33 cellular contexts compared by ENCODE assay signal in genomic region chr19:5894704-5895349, GRCh38. TPM values are rescaled to one million over a fixed set of nuclear protein-coding genes. Genes with fewer than 3 reads are reported as not detected.
DNase-seq lines count a peak whose midpoint lies in the region; ATAC-seq and TF ChIP-seq lines count a peak whose summit lies in the region.
"Had no signal": no experiment of that assay in that cellular context is flagged by ENCODE, and none has a peak within 500 bp of the region (broad histone marks: within the 10 kb centered on the region; RNA-seq: fewer than 3 reads in every experiment).

No MANE protein-coding gene starts in this region.

- H3K79me2 ChIP-seq in mammary epithelial cell (ENCODE audit: insufficient read depth, low read length) = peaks cover 27% of the 10 kb centered on the region
- H3K79me2 ChIP-seq in smooth muscle cell (ENCODE audit: low read depth) = peaks cover 11% of the 10 kb centered on the region

- ATAC-seq in heart right ventricle = peak in 5 of 8 donors; percentile 1 to 28 (median 13)
- ATAC-seq: activated CD4-positive, alpha-beta T cell treated with anti-CD3 and anti-CD28 coated beads for 36 hours; activated CD8-positive, alpha-beta T cell treated with anti-CD3 and anti-CD28 coated beads, Interleukin-2, amount 10 ng/mL, durations not matched to agents 7 days and 5 days; body of pancreas; stimulated activated naive CD8-positive, alpha-beta T cell treated with anti-CD3 and anti-CD28 coated beads, Interleukin-15, Interleukin-2, amounts not matched to agents 100 U/mL and 50 U/mL, for 24 hours had no signal

- BruUV-seq in mammary epithelial cell (replicated peaks; lab: Mats Ljungman, UMichigan) = no TSS peak

- peaks cover 4% of the 10 kb centered on the region for H4K20me1 ChIP-seq in mammary epithelial cell (ENCODE audit: insufficient read depth, low read length)
- peaks cover 57% of the 10 kb centered on the region for H4K20me1 ChIP-seq in smooth muscle cell (ENCODE audit: low read depth)

- TF ChIP-seq CTCF in breast epithelium (IDR thresholded peaks at IDR 0.05) (no peak), mammary epithelial cell (conservative IDR thresholded peaks at IDR 0.05 in 1 of 2, IDR thresholded peaks at IDR 0.05 in 1 of 2; ENCODE audit: extremely low read depth in 1 of 2, insufficient read depth in 1 of 2, low read depth in 1 of 2, low read length in 2 of 2) (no peak), heart right ventricle (IDR thresholded peaks at IDR 0.05) (no peak), smooth muscle cell (IDR thresholded peaks at IDR 0.05; ENCODE audit: borderline replicate concordance, insufficient read depth, poor library complexity, severe bottlenecking) (no peak)

- H3K27me3 ChIP-seq in breast epithelium = peaks cover 0 to 3% of the 10 kb centered on the region in 2 donors
- H3K27me3 ChIP-seq in mammary epithelial cell (ENCODE audit: insufficient read depth, low read length) = no peaks in the 10 kb centered on the region
- peaks cover 0 to 18% (median 10%) of the 10 kb centered on the region in 7 donors for H3K27me3 ChIP-seq in heart right ventricle
- H3K27me3 ChIP-seq in stomach smooth muscle (ENCODE audit: control insufficient read depth in 1 of 2, insufficient read depth in 2 of 2, low read length in 2 of 2) = no peaks in the 10 kb centered on the region
- no peaks in the 10 kb centered on the region for H3K27me3 ChIP-seq in smooth muscle cell (ENCODE audit: low read depth)
- H3K27me3 ChIP-seq: body of pancreas, hepatocyte, ovary, testis had no signal

- DNase-seq in breast epithelium (ENCODE audit: low spot score in 2 of 2) = no peak
- DNase-seq in mammary epithelial cell = no peak
- DNase-seq in heart right ventricle = no peak
- no peak for DNase-seq in NCI-H526 (lab: John Stamatoyannopoulos, UW)
- no peak for DNase-seq in smooth muscle cell (lab: John Stamatoyannopoulos, UW; ENCODE audit: unreplicated experiment)
- DNase-seq: activated CD4-positive, alpha-beta T cell treated with anti-CD3 and anti-CD28 coated beads for 36 hours; activated CD8-positive, alpha-beta T cell treated with anti-CD3 and anti-CD28 coated beads, Interleukin-2, amount 10 ng/mL, durations not matched to agents 7 days and 5 days; activated naive CD4-positive, alpha-beta T cell treated with anti-CD3 and anti-CD28 coated beads for 36 hours; body of pancreas; DND-41; gastrocnemius medialis; GF-D8; GOT3; NCI-H1092; NCI-H1694; NCI-H748 treated with DMSO at 0.1 percent for 48 hours; ovary; SIG-M5; small intestine; stimulated activated CD4-positive, alpha-beta T cell treated with anti-CD3 and anti-CD28 coated beads, Interleukin-1b, Interleukin-23, amount 100 ng/mL, for 48 hours; stimulated activated naive CD8-positive, alpha-beta T cell treated with anti-CD3 and anti-CD28 coated beads, Interleukin-15, Interleukin-2, amounts not matched to agents 100 U/mL and 50 U/mL, for 24 hours; T-helper 9 cell had no signal

- intact Hi-C loops in breast epithelium (cut with DNase I; ENCODE audit: low total_unique reads) (no loop called here), mammary epithelial cell (cut with micrococcal nuclease) (no loop called here), heart right ventricle (cut with DNase I) (loop anchor here in 5 of 10 donors (5.0 to 10.0 kb wide), 5 partner anchors 68 to 93 kb away; partner anchors contain the start of gene NRTN (in 2 of the 5))

- H3K36me3 ChIP-seq in breast epithelium (peaks cover 7% of the 10 kb centered on the region), mammary epithelial cell (ENCODE audit: insufficient read depth, low read length) (peaks cover 7% of the 10 kb centered on the region), heart right ventricle (peaks cover 0 to 36% (median 16%) of the 10 kb centered on the region in 9 donors), stomach smooth muscle (ENCODE audit: control insufficient read depth in 2 of 2, insufficient read depth in 2 of 2, low read length in 2 of 2) (peaks cover 6 to 15% of the 10 kb centered on the region in 2 donors), smooth muscle cell (ENCODE audit: low read depth) (no peaks in the 10 kb centered on the region)
- H3K36me3 ChIP-seq: ovary had no signal

- H3K4me3 ChIP-seq in breast epithelium = no peak overlapping the region
- no peak overlapping the region for H3K4me3 ChIP-seq in mammary epithelial cell (replicated peaks in 1 of 3; ENCODE audit: insufficient read depth in 1 of 3, low read depth in 2 of 3, low read length in 3 of 3)
- H3K4me3 ChIP-seq in heart right ventricle = no peak overlapping the region
- H3K4me3 ChIP-seq in stomach smooth muscle (ENCODE audit: low read length in 2 of 2) = no peak overlapping the region
- no peak overlapping the region for H3K4me3 ChIP-seq in smooth muscle cell
- H3K4me3 ChIP-seq: body of pancreas, gastrocnemius medialis, hepatocyte, ovary, testis had no signal

- H2AFZ ChIP-seq in mammary epithelial cell (ENCODE audit: low read depth, low read length) (no peak overlapping the region), smooth muscle cell (ENCODE audit: low read depth) (no peak overlapping the region)
- H2AFZ ChIP-seq: hepatocyte had no signal

- dilution Hi-C loops in mammary epithelial cell (cut with HindIII; ENCODE audit: low sequenced_read_pairs) = loop anchor here (5.0 kb wide), 1 partner anchor 38 kb away; no protein-coding TSS in a partner anchor

- no peak for TF ChIP-seq POLR2A in breast epithelium (IDR thresholded peaks at IDR 0.05)

- H3K4me1 ChIP-seq in breast epithelium (peaks cover 0 to 8% of the 10 kb centered on the region in 2 donors), mammary epithelial cell (ENCODE audit: insufficient read depth, low read length) (peaks cover 10% of the 10 kb centered on the region), heart right ventricle (peaks cover 9 to 57% (median 33%) of the 10 kb centered on the region in 9 donors), stomach smooth muscle (ENCODE audit: control insufficient read depth, insufficient read depth, low read length) (peaks cover 18% of the 10 kb centered on the region), smooth muscle cell (ENCODE audit: low read depth) (no peaks in the 10 kb centered on the region)

- in situ Hi-C loops in mammary epithelial cell (cut with MboI; ENCODE audit: low sequenced_read_pairs in 2 of 2) = loop anchor here in 1 of 2 donors (5.0 kb wide), 1 partner anchor 88 kb away; the partner anchor contains the start of gene NRTN

- 56% methylated on average over 12 of the region's 28 CpGs for WGBS in mammary epithelial cell (ENCODE audit: low coverage, missing lambda C conversion rate)
- WGBS in heart right ventricle, 2 donors = 43 to 59% methylated on average over 28 of the region's 28 CpGs
- WGBS in smooth muscle cell (ENCODE audit: low lambda C conversion rate) = 91% methylated on average over 26 of the region's 28 CpGs

- H3K9ac ChIP-seq in mammary epithelial cell (ENCODE audit: insufficient read depth, low read length) = no peak overlapping the region
- H3K9ac ChIP-seq in stomach smooth muscle (ENCODE audit: low read length in 2 of 2) = no peak overlapping the region
- no peak overlapping the region for H3K9ac ChIP-seq in smooth muscle cell (ENCODE audit: low read depth)

- peak overlapping the region; percentile 48 to 68 for H3K27ac ChIP-seq in breast epithelium
- no peak overlapping the region for H3K27ac ChIP-seq in mammary epithelial cell (ENCODE audit: insufficient read depth, low read depth, low read length)
- peak overlapping the region; percentile 31 to 97 (median 76) for H3K27ac ChIP-seq in heart right ventricle
- peak overlapping the region; percentile 11 for H3K27ac ChIP-seq in stomach smooth muscle (ENCODE audit: low read length)
- no peak overlapping the region for H3K27ac ChIP-seq in smooth muscle cell (ENCODE audit: low read depth)
- H3K27ac ChIP-seq: body of pancreas, gastrocnemius medialis, hepatocyte, ovary had no signal

- H3K9me3 ChIP-seq in breast epithelium = no peaks in the 10 kb centered on the region
- H3K9me3 ChIP-seq in mammary epithelial cell (replicated peaks; ENCODE audit: insufficient read depth, low read length) = no peaks in the 10 kb centered on the region
- no peaks in the 10 kb centered on the region for H3K9me3 ChIP-seq in heart right ventricle
- no peaks in the 10 kb centered on the region for H3K9me3 ChIP-seq in stomach smooth muscle (ENCODE audit: control insufficient read depth in 2 of 2, low read length in 2 of 2)
- H3K9me3 ChIP-seq in smooth muscle cell (replicated peaks; ENCODE audit: low read depth) = no peaks in the 10 kb centered on the region
- H3K9me3 ChIP-seq: body of pancreas, gastrocnemius medialis, ovary, testis had no signal

- no peaks in the 10 kb centered on the region for H3F3A ChIP-seq in smooth muscle cell (ENCODE audit: low read depth)

- H3K4me2 ChIP-seq in mammary epithelial cell (ENCODE audit: insufficient read depth, low read depth, low read length) = no peak overlapping the region
- no peak overlapping the region for H3K4me2 ChIP-seq in smooth muscle cell
- H3K4me2 ChIP-seq: hepatocyte had no signal

- CTCF ChIA-PET in mammary epithelial cell (lab: Charles Lee; ENCODE audit: low non-redundant PET) = no interaction called here

RNA-seq across cellular contexts. Expression of gene NDUFA11, which starts 8.8 kb away (rescaled TPM):
- total RNA-seq in breast epithelium = 100 to 1,000 TPM; 186 to 278 (median 186) TPM
- total RNA-seq in mammary epithelial cell = 100 to 1,000 TPM; 223 to 257 TPM
- 522 TPM for polyA plus RNA-seq in mammary epithelial cell
- 25.0 TPM for polyA minus RNA-seq in mammary epithelial cell
- total RNA-seq in heart right ventricle = 100 to 1,000 TPM; 451 to 574 (median 513) TPM
- polyA plus RNA-seq in heart right ventricle = 1,000 to 10,000 TPM in 1 of 2 donors, 100 to 1,000 TPM in 1; 760 to 1,143 TPM
- 169 and 209 TPM in 2 replicates for total RNA-seq in smooth muscle cell
- polyA plus RNA-seq in smooth muscle cell = 487 and 493 TPM in 2 replicates

RNA-seq across cellular contexts. Expression of gene VMAC, which starts 9.8 kb away (rescaled TPM):
- total RNA-seq in breast epithelium (10 to 100 TPM in 1 of 3 donors, 1 to 10 TPM in 2; 6.1 to 11.8 (median 9.2) TPM), mammary epithelial cell (1 to 10 TPM; 3.4 to 7.3 TPM), heart right ventricle (1 to 10 TPM; 1.3 to 3.9 (median 2.5) TPM), smooth muscle cell (0.36 and 3.6 TPM in 2 replicates)
- polyA plus RNA-seq in mammary epithelial cell (1.2 TPM), heart right ventricle (1 to 10 TPM; 1.4 to 5.8 TPM), smooth muscle cell (0.95 and 2.6 TPM in 2 replicates)
- 1.4 TPM for polyA minus RNA-seq in mammary epithelial cell

RNA-seq across cellular contexts. Expression of gene CAPS, which starts 19.2 kb away (rescaled TPM):
- 10 to 100 TPM in 2 of 3 donors, 1 to 10 TPM in 1; 9.4 to 19.0 (median 16.4) TPM for total RNA-seq in breast epithelium
- 10 to 100 TPM in 1 of 2 donors, 1 to 10 TPM in 1; 9.0 to 15.0 TPM for total RNA-seq in mammary epithelial cell
- 8.8 TPM for polyA plus RNA-seq in mammary epithelial cell
- polyA minus RNA-seq in mammary epithelial cell = 1.7 TPM
- total RNA-seq in heart right ventricle = 1 to 10 TPM; 1.3 to 4.2 (median 2.8) TPM
- 10 to 100 TPM in 1 of 2 donors, 1 to 10 TPM in 1; 3.2 to 14.1 TPM for polyA plus RNA-seq in heart right ventricle
- total RNA-seq in smooth muscle cell = 4.6 and 17.3 TPM in 2 replicates
- polyA plus RNA-seq in smooth muscle cell = 5.1 and 13.0 TPM in 2 replicates

RNA-seq across cellular contexts. Expression of gene FUT5, which starts 24.5 kb away (rescaled TPM):
- not detected for total RNA-seq in breast epithelium
- total RNA-seq in mammary epithelial cell = not detected
- not detected for polyA plus RNA-seq in mammary epithelial cell
- not detected for polyA minus RNA-seq in mammary epithelial cell
- under 1 TPM in 1 of 10 donors, not detected in 9; 0.21 TPM for total RNA-seq in heart right ventricle
- not detected for polyA plus RNA-seq in heart right ventricle
- not detected in 2 replicates for total RNA-seq in smooth muscle cell
- 0.97 TPM in 1 of 2 replicates, not detected in the other for polyA plus RNA-seq in smooth muscle cell
- total RNA-seq: A172; activated CD8-positive, alpha-beta T cell treated with anti-CD3 and anti-CD28 coated beads, Interleukin-2, amount 10 ng/mL, durations not matched to agents 7 days and 5 days; body of pancreas; cerebellum; gastrocnemius medialis; hepatocyte; HT-29; lung microvascular endothelial cell; M059J; mucosa of gallbladder; renal cortical epithelial cell had no signal
- polyA plus RNA-seq: adipose tissue, hepatocyte, ovary, small intestine had no signal

RNA-seq across cellular contexts. Expression of gene FUT3, which starts 43.6 kb away (rescaled TPM):
- total RNA-seq in breast epithelium (1 to 10 TPM in 2 of 3 donors, not detected in 1; 1.3 to 2.9 TPM), mammary epithelial cell (1 to 10 TPM in 1 of 2 donors, under 1 TPM in 1; 0.67 to 1.0 TPM), heart right ventricle (not detected), smooth muscle cell (0.18 and 0.58 TPM in 2 replicates)
- polyA plus RNA-seq in mammary epithelial cell (0.45 TPM), heart right ventricle (under 1 TPM in 1 of 2 donors, not detected in 1; 0.01 TPM), smooth muscle cell (0.24 TPM in 1 of 2 replicates, not detected in the other)
- polyA minus RNA-seq in mammary epithelial cell = not detected
- total RNA-seq: A172; activated CD4-positive, alpha-beta T cell treated with anti-CD3 and anti-CD28 coated beads for 36 hours; activated CD8-positive, alpha-beta T cell treated with anti-CD3 and anti-CD28 coated beads, Interleukin-2, amount 10 ng/mL, durations not matched to agents 7 days and 5 days; activated naive CD4-positive, alpha-beta T cell treated with anti-CD3 and anti-CD28 coated beads for 36 hours; hepatocyte; lung microvascular endothelial cell; M059J had no signal

Comparison
In these comparisons a context has a peak if more than half of its experiments do, and no peak if none do; other contexts are left out.
1. H3K27ac ChIP-seq: peak in breast epithelium (2 of 2), heart right ventricle (10 of 10) and stomach smooth muscle (single experiment); none in mammary epithelial cell (single experiment) and smooth muscle cell (single experiment).